1 cellular context compared by ENCODE assay signal in genomic region chrX:47190445-47191269, GRCh38.
TF ChIP-seq lines count a peak whose summit lies in the region.

No MANE protein-coding gene starts in this region.

TF ChIP-seq in HEK293, 187 proteins besides CTCF, POLR2A, EP300 and RAD21 (continued from another document and continues in another):
- TF ChIP-seq ZNF266 (tag by site-specific recombination; IDR thresholded peaks at IDR 0.05; ENCODE audit: low read depth) = no peak
- TF ChIP-seq ZBTB49 (tag by site-specific recombination; IDR thresholded peaks at IDR 0.05; ENCODE audit: low read depth) = no peak
- TF ChIP-seq ZNF341 (tag by site-specific recombination; IDR thresholded peaks at IDR 0.05; ENCODE audit: low read depth) = peak; percentile 77
- TF ChIP-seq ZNF23 (tag by site-specific recombination; IDR thresholded peaks at IDR 0.05; ENCODE audit: borderline replicate concordance) = no peak
- no peak for TF ChIP-seq BCL11B (tag by site-specific recombination; IDR thresholded peaks at IDR 0.05; ENCODE audit: low read depth)
- 0 out of 2 replicates have a peak, but pooled peaks have one; percentile 11 for TF ChIP-seq ZFHX2 (tag by site-specific recombination; conservative IDR thresholded peaks at IDR 0.05)
- TF ChIP-seq ZSCAN5A (tag by site-specific recombination; IDR thresholded peaks at IDR 0.05) = no peak
- no peak for TF ChIP-seq ZNF280C (tag by site-specific recombination; IDR thresholded peaks at IDR 0.05)
- peak; percentile 19; the same call in 1 of the 2 replicates for TF ChIP-seq ZNF777 (tag by site-specific recombination; IDR thresholded peaks at IDR 0.05; ENCODE audit: borderline replicate concordance)
- TF ChIP-seq YY1 (tag by site-specific recombination; IDR thresholded peaks at IDR 0.05) = 0 out of 2 replicates have a peak, but pooled peaks have one; percentile 36
- TF ChIP-seq ZFP69B (tag by site-specific recombination; IDR thresholded peaks at IDR 0.05) = no peak; the same call in 1 of the 2 replicates
- TF ChIP-seq ZBTB8A (tag by site-specific recombination; IDR thresholded peaks at IDR 0.05) = peak; percentile 77
- peak; percentile 69; the same call in 1 of the 2 replicates for TF ChIP-seq ZNF391 (tag by site-specific recombination; IDR thresholded peaks at IDR 0.05; ENCODE audit: borderline replicate concordance, low read depth)
- TF ChIP-seq ZNF692 (tag by site-specific recombination; IDR thresholded peaks at IDR 0.05) = peak; percentile 70; the same call in 1 of the 2 replicates
- TF ChIP-seq ZBTB48 (tag by site-specific recombination; IDR thresholded peaks at IDR 0.05) = peak; percentile 65; the same call in 1 of the 2 replicates
- peak; percentile 60; the same call in 1 of the 2 replicates for TF ChIP-seq ZNF2 (tag by site-specific recombination; IDR thresholded peaks at IDR 0.05)
- peak; percentile 60 for TF ChIP-seq ZNF629 (tag by site-specific recombination; IDR thresholded peaks at IDR 0.05)
- peak; percentile 84; the same call in 1 of the 2 replicates for TF ChIP-seq ZNF76 (tag by site-specific recombination; IDR thresholded peaks at IDR 0.05; ENCODE audit: borderline replicate concordance, low read depth)
- TF ChIP-seq ZXDB (tag by site-specific recombination; IDR thresholded peaks at IDR 0.05) = peak; percentile 97
- peak; percentile 62; the same call in 1 of the 2 replicates for TF ChIP-seq PBX3 (CRISPR knock-in tag; IDR thresholded peaks at IDR 0.05)
- peak; percentile 78 for TF ChIP-seq SP7 (tag by site-specific recombination; IDR thresholded peaks at IDR 0.05)
- peak; percentile 71 for TF ChIP-seq ZNF600 (tag by site-specific recombination; IDR thresholded peaks at IDR 0.05)
- 0 out of 2 replicates have a peak, but pooled peaks have one; percentile 24 for TF ChIP-seq ZBTB21 (tag by site-specific recombination; IDR thresholded peaks at IDR 0.05)
- 0 out of 2 replicates have a peak, but pooled peaks have one; percentile 20 for TF ChIP-seq ZFP37 (tag by site-specific recombination; IDR thresholded peaks at IDR 0.05)
- TF ChIP-seq ZNF501 (tag by site-specific recombination; IDR thresholded peaks at IDR 0.05) = peak; percentile 74; the same call in 1 of the 2 replicates
- TF ChIP-seq ZBTB10 (tag by site-specific recombination; IDR thresholded peaks at IDR 0.05) = no peak; the same call in 1 of the 2 replicates
- TF ChIP-seq GLIS1 (tag by site-specific recombination; IDR thresholded peaks at IDR 0.05) = peak; percentile 37; the same call in 1 of the 2 replicates
- TF ChIP-seq ZBTB26 (tag by site-specific recombination; optimal IDR thresholded peaks at IDR 0.05) = peak; percentile 76
- peak; percentile 74 for TF ChIP-seq ZNF335 (tag by site-specific recombination; conservative IDR thresholded peaks at IDR 0.05)
- peak; percentile 99 for TF ChIP-seq PRDM10 (tag by site-specific recombination; IDR thresholded peaks at IDR 0.05)
- no peak for TF ChIP-seq ZNF571 (tag by site-specific recombination; IDR thresholded peaks at IDR 0.05)
- no peak for TF ChIP-seq MEIS1 (CRISPR knock-in tag; IDR thresholded peaks at IDR 0.05; ENCODE audit: borderline replicate concordance)
- 0 out of 2 replicates have a peak, but pooled peaks have one; percentile 53 for TF ChIP-seq ZNF639 (tag by site-specific recombination; IDR thresholded peaks at IDR 0.05)
- peak; percentile 32; the same call in 1 of the 2 replicates for TF ChIP-seq IKZF3 (tag by site-specific recombination; IDR thresholded peaks at IDR 0.05)
- TF ChIP-seq ZNF610 (tag by site-specific recombination; IDR thresholded peaks at IDR 0.05; ENCODE audit: borderline replicate concordance) = 0 out of 2 replicates have a peak, but pooled peaks have one; percentile 46
- no peak for TF ChIP-seq ZSCAN4 (tag by site-specific recombination; IDR thresholded peaks at IDR 0.05)
